ENCODE assay signal across 22 cellular contexts in genomic region chr18:73861771-73862170, GRCh38.
"Had no signal": no experiment of that assay in that cellular context is flagged by ENCODE, and none has a peak within 500 bp of the region (broad histone marks: within the 10 kb centered on the region; RNA-seq: fewer than 3 reads in every experiment).

No MANE protein-coding gene starts in this region.

- DNase-seq: activated CD4-positive, alpha-beta memory T cell treated with anti-CD3 and anti-CD28 coated beads for 36 hours; activated CD4-positive, alpha-beta T cell treated with anti-CD3 and anti-CD28 coated beads, Interleukin-2, amount 10 ng/mL, durations not matched to agents 7 days and 5 days; activated CD4-positive, CD25-positive, alpha-beta regulatory T cell; activated CD8-positive, alpha-beta memory T cell treated with anti-CD3 and anti-CD28 coated beads for 24 hours; activated gamma-delta T cell treated with Interleukin-2 at 50 U/mL for 16 hours; activated naive CD4-positive, alpha-beta T cell treated with anti-CD3 and anti-CD28 coated beads, Interleukin-2, amount 10 ng/mL, durations not matched to agents 7 days and 5 days; activated T-cell treated with anti-CD3 and anti-CD28 coated beads for 4 hours; activated T-cell treated with anti-CD3 and anti-CD28 coated beads, Interleukin-2, amount 50 U/mL, for 48 hours; aorta; NCI-H1092; NCI-H1417; NCI-H1694 treated with DMSO at 0.1 percent for 48 hours; NCI-H2029 treated with DMSO at 0.1 percent for 48 hours; NCI-H524; RPMI8226; T-cell; T-helper 2 cell; T1000 had no signal

- H3K36me3 Mint-ChIP-seq: activated CD4-positive, alpha-beta memory T cell treated with anti-CD3 and anti-CD28 coated beads for 36 hours; activated naive CD4-positive, alpha-beta T cell treated with anti-CD3 and anti-CD28 coated beads, Interleukin-2, amount 10 ng/mL, durations not matched to agents 7 days and 5 days; T-cell had no signal

- H3K4me1 Mint-ChIP-seq: central memory CD8-positive, alpha-beta T cell had no signal

- H3K4me3 Mint-ChIP-seq: activated CD4-positive, alpha-beta memory T cell treated with anti-CD3 and anti-CD28 coated beads for 36 hours; activated CD4-positive, alpha-beta T cell treated with anti-CD3 and anti-CD28 coated beads, Interleukin-2, amount 10 ng/mL, durations not matched to agents 7 days and 5 days; activated naive CD4-positive, alpha-beta T cell treated with anti-CD3 and anti-CD28 coated beads, Interleukin-2, amount 10 ng/mL, durations not matched to agents 7 days and 5 days; central memory CD8-positive, alpha-beta T cell; T-cell had no signal

- H3K27me3 Mint-ChIP-seq: activated CD4-positive, alpha-beta T cell treated with anti-CD3 and anti-CD28 coated beads, Interleukin-2, amount 10 ng/mL, durations not matched to agents 7 days and 5 days; activated naive CD4-positive, alpha-beta T cell treated with anti-CD3 and anti-CD28 coated beads, Interleukin-2, amount 10 ng/mL, durations not matched to agents 7 days and 5 days had no signal

- H3K4me3 ChIP-seq: SK-N-MC had no signal

- H3K9me3 Mint-ChIP-seq: activated CD4-positive, alpha-beta memory T cell treated with anti-CD3 and anti-CD28 coated beads for 36 hours; activated CD4-positive, alpha-beta T cell treated with anti-CD3 and anti-CD28 coated beads, Interleukin-2, amount 10 ng/mL, durations not matched to agents 7 days and 5 days; activated naive CD4-positive, alpha-beta T cell treated with anti-CD3 and anti-CD28 coated beads, Interleukin-2, amount 10 ng/mL, durations not matched to agents 7 days and 5 days; activated T-helper 2 cell treated with anti-CD3 and anti-CD28 coated beads, Interferon-gamma antibody, Interleukin-2, Interleukin-4, amounts not matched to agents 10 μg/mL and 5 μg/mL and 100 μg/mL, durations not matched to agents 14 hours and 24 hours and 36 hours; central memory CD8-positive, alpha-beta T cell; T-cell had no signal

- ATAC-seq: Right ventricle myocardium inferior, T-cell had no signal

- H3K27ac Mint-ChIP-seq: activated CD4-positive, alpha-beta memory T cell treated with anti-CD3 and anti-CD28 coated beads for 36 hours; activated CD4-positive, alpha-beta T cell treated with anti-CD3 and anti-CD28 coated beads, Interleukin-2, amount 10 ng/mL, durations not matched to agents 7 days and 5 days; activated naive CD4-positive, alpha-beta T cell treated with anti-CD3 and anti-CD28 coated beads, Interleukin-2, amount 10 ng/mL, durations not matched to agents 7 days and 5 days; activated T-helper 2 cell treated with anti-CD3 and anti-CD28 coated beads, Interferon-gamma antibody, Interleukin-2, Interleukin-4, amounts not matched to agents 10 μg/mL and 5 μg/mL and 100 μg/mL, durations not matched to agents 14 hours and 24 hours and 36 hours; T-cell had no signal

- H3K27ac ChIP-seq: SK-N-MC had no signal
